In the genomic region with DNA sequence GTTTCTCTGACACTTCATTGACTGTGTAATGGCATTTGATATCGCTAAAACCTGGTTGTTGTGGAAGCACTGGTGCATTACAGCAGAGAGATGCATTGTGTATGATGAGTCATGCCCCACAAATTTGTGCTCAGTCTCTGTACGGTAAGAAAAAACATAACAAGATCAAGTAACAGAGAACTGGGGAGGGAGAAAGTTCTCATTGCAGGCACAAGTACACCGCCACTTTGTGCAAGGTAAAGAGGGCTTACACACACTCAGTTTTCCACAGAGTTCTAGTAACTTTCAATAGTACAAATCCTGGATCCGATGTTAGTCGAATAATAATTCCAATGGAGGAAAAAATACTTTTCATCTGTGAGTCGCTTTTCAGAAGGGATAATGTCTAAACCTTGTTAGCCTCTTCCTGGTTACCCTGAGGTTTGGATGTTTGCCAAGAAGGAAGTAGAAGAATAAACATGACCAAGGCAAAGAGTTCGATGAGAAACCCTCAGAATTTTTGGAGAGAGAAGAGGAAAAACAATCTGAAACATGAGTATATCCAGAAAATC, we compare ENCODE assay signal across 10 cellular contexts.
DNase-seq lines count a peak whose midpoint lies in the region; ATAC-seq and TF ChIP-seq lines count a peak whose summit lies in the region.
"Had no signal": no experiment of that assay in that cellular context is flagged by ENCODE, and none has a peak within 500 bp of the region (broad histone marks: within the 10 kb centered on the region; RNA-seq: fewer than 3 reads in every experiment).

No MANE protein-coding gene starts in this region.

- TF ChIP-seq EP300 in Ishikawa (IDR thresholded peaks at IDR 0.05; ENCODE audit: borderline replicate concordance): peak; percentile 98

- H3K27ac ChIP-seq in lower lobe of right lung (no peak overlapping the region), body of pancreas (no peak overlapping the region)

- peak; percentile 40 for TF ChIP-seq RAD21 in Ishikawa (IDR thresholded peaks at IDR 0.05; ENCODE audit: low read depth)

- TF ChIP-seq CTCF in lower lobe of right lung (IDR thresholded peaks at IDR 0.05) (no peak), body of pancreas (IDR thresholded peaks at IDR 0.05) (no peak)

- H3K4me3 ChIP-seq in lower lobe of right lung (no peak overlapping the region), body of pancreas (no peak overlapping the region)

- no peaks in the 10 kb centered on the region for H3K36me3 ChIP-seq in lower lobe of right lung
- no peaks in the 10 kb centered on the region for H3K36me3 ChIP-seq in body of pancreas (replicated peaks in 1 of 2; ENCODE audit: insufficient read depth in 1 of 2, low read depth in 2 of 2)

- H3K4me1 ChIP-seq in lower lobe of right lung (no peaks in the 10 kb centered on the region), body of pancreas (no peaks in the 10 kb centered on the region)

- H3K27me3 ChIP-seq in lower lobe of right lung (ENCODE audit: low read depth) (no peaks in the 10 kb centered on the region), body of pancreas (no peaks in the 10 kb centered on the region)

- DNase-seq in AG08396 (ENCODE audit: low spot score): peak; percentile 56
- peak; percentile 92 for DNase-seq in amniotic epithelial cell (ENCODE audit: low read depth)
- DNase-seq in lower lobe of right lung: no peak
- DNase-seq in stimulated activated CD4-positive, alpha-beta T cell treated with anti-CD3 and anti-CD28 coated beads, Interleukin-4, amount 100 ng/mL, for 24 hours: no peak
- no peak for DNase-seq in hippocampal formation (lab: John Stamatoyannopoulos, UW)
- DNase-seq in body of pancreas: no peak
- DNase-seq: immature natural killer cell, NCI-H446 treated with DMSO at 0.1 percent for 48 hours had no signal

- ATAC-seq in lower lobe of right lung (peak; percentile 49 to 59), HG02678 (IDR thresholded peaks at IDR 0.05; ENCODE audit: unreplicated experiment) (no peak), body of pancreas (no peak)

- H3K9me3 ChIP-seq in lower lobe of right lung: no peaks in the 10 kb centered on the region
- no peaks in the 10 kb centered on the region for H3K9me3 ChIP-seq in body of pancreas

- TF ChIP-seq POLR2A in body of pancreas (IDR thresholded peaks at IDR 0.05): no peak

- WGBS in body of pancreas, 2 donors: 50 to 52% methylated on average over 7 of the region's 7 CpGs

- intact Hi-C loops in lower lobe of right lung (cut with DNase I): no loop called here
- intact Hi-C loops in body of pancreas (cut with DNase I): no loop called here

TF ChIP-seq in Ishikawa, 13 proteins besides CTCF, POLR2A, EP300 and RAD21:
- TF ChIP-seq, protein P1, sequence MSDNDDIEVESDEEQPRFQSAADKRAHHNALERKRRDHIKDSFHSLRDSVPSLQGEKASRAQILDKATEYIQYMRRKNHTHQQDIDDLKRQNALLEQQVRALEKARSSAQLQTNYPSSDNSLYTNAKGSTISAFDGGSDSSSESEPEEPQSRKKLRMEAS (IDR thresholded peaks at IDR 0.05): peak; percentile 75
- TF ChIP-seq YY1 (IDR thresholded peaks at IDR 0.05; ENCODE audit: low read depth) (peak; percentile 69), TEAD4 (IDR thresholded peaks at IDR 0.05) (peak; percentile 97), FOXM1 (IDR thresholded peaks at IDR 0.05; ENCODE audit: borderline replicate concordance, low read depth) (peak; percentile 94), TCF12 (IDR thresholded peaks at IDR 0.05; ENCODE audit: low read depth) (peak; percentile 95), NFIC (IDR thresholded peaks at IDR 0.05) (peak; percentile 89), CEBPB (IDR thresholded peaks at IDR 0.05) (peak; percentile 65), CREB1 (IDR thresholded peaks at IDR 0.05; ENCODE audit: low read depth) (no peak), ZBTB7A (IDR thresholded peaks at IDR 0.05; ENCODE audit: low read depth) (no peak)

Comparison
In these comparisons a context has a peak if more than half of its experiments do, and no peak if none do; other contexts are left out.
1. DNase-seq: peak in AG08396 (single experiment) and amniotic epithelial cell (single experiment); none in lower lobe of right lung (single experiment), stimulated activated CD4-positive, alpha-beta T cell treated with anti-CD3 and anti-CD28 coated beads, Interleukin-4, amount 100 ng/mL, for 24 hours (single experiment), hippocampal formation (0 of 2) and body of pancreas (0 of 4).
2. ATAC-seq: peak in lower lobe of right lung (2 of 2); none in HG02678 (single experiment) and body of pancreas (single experiment).